Comparison of ENCODE assay signal across 8 cellular contexts in genomic region chr9:137705443-137705863, GRCh38.
A peak's percentile ranks its signal among the peaks of the same experiment; 100 is the strongest.
DNase-seq lines count a peak whose midpoint lies in the region; ATAC-seq, FAIRE-seq and TF ChIP-seq lines count a peak whose summit lies in the region.

No MANE protein-coding gene starts in this region.

- peak overlapping the region in 8 of 10 donors; percentile 9 to 82 (median 64) for H3K27ac Mint-ChIP-seq in naive thymus-derived CD8-positive, alpha-beta T cell

- peaks cover 4 to 32% (median 13%) of the 10 kb centered on the region in 9 donors for H3K9me3 Mint-ChIP-seq in naive thymus-derived CD8-positive, alpha-beta T cell

- intact Hi-C loops in stomach (cut with DNase I; ENCODE audit: low total_unique reads) (no loop called here), adrenal gland (cut with DNase I) (no loop called here)

- TF ChIP-seq POLR2A in H54 (IDR thresholded peaks at IDR 0.05; ENCODE audit: low read depth, low read length) (no peak), stomach (IDR thresholded peaks at IDR 0.05) (no peak), adrenal gland (IDR thresholded peaks at IDR 0.05) (no peak)

- H3K9me3 ChIP-seq in stomach (peaks cover 6 to 15% (median 12%) of the 10 kb centered on the region in 4 donors), adrenal gland (replicated peaks in 1 of 3) (peaks cover 0 to 10% (median 0%) of the 10 kb centered on the region in 3 donors)

- in situ Hi-C loops in GM13976 (cut with MboI; ENCODE audit: low sequenced_read_pairs, unreplicated experiment): no loop called here

- peaks cover 5 to 41% (median 18%) of the 10 kb centered on the region in 4 donors for H3K4me1 ChIP-seq in stomach
- peaks cover 11 to 12% of the 10 kb centered on the region in 2 donors for H3K4me1 ChIP-seq in adrenal gland (replicated peaks in 1 of 2)

- no peak overlapping the region for H3K27ac ChIP-seq in stomach
- no peak overlapping the region for H3K27ac ChIP-seq in adrenal gland

- no peak for TF ChIP-seq EP300 in stomach (IDR thresholded peaks at IDR 0.05)

- FAIRE-seq in H54 (lab: Jason Lieb, UNC): no peak

- DNase-seq in GM13976 (ENCODE audit: low spot score): peak; percentile 86
- peak; percentile 25 for DNase-seq in activated CD4-positive, alpha-beta T cell treated with anti-CD3 and anti-CD28 coated beads, Interleukin-2, amount 50 U/mL, for 1 hour
- DNase-seq in naive thymus-derived CD8-positive, alpha-beta T cell: peak in 4 of 10 donors; percentile 13 to 33 (median 24)
- no peak for DNase-seq in H54 (ENCODE audit: insufficient read length, low spot score)
- no peak for DNase-seq in NCI-H2107 treated with DMSO at 0.1 percent for 48 hours (lab: John Stamatoyannopoulos, UW; ENCODE audit: unreplicated experiment)
- no peak for DNase-seq in stomach
- no peak for DNase-seq in adrenal gland

- H3K27me3 ChIP-seq in stomach: no peaks in the 10 kb centered on the region
- H3K27me3 ChIP-seq in adrenal gland: no peaks in the 10 kb centered on the region

- no peaks in the 10 kb centered on the region for H3K27me3 Mint-ChIP-seq in naive thymus-derived CD8-positive, alpha-beta T cell

- TF ChIP-seq CTCF in GM13976 (IDR thresholded peaks at IDR 0.05; ENCODE audit: borderline replicate concordance, control extremely low read depth, extremely low read depth, insufficient read depth, missing control alignments) (no peak), stomach (IDR thresholded peaks at IDR 0.05) (no peak), adrenal gland (IDR thresholded peaks at IDR 0.05) (no peak)

- no peak overlapping the region for H3K4me3 ChIP-seq in stomach
- H3K4me3 ChIP-seq in adrenal gland: no peak overlapping the region

- H3K4me3 Mint-ChIP-seq in naive thymus-derived CD8-positive, alpha-beta T cell: peak overlapping the region; percentile 21 to 83 (median 74)

- POLR2A ChIA-PET in naive thymus-derived CD8-positive, alpha-beta T cell (lab: Charles Lee): no interaction called here

- ATAC-seq in HG02588 (IDR thresholded peaks at IDR 0.05; ENCODE audit: unreplicated experiment): peak; percentile 81
- ATAC-seq in naive thymus-derived CD8-positive, alpha-beta T cell: peak; percentile 79 to 91

- H3K36me3 ChIP-seq in stomach: peaks cover 0 to 12% (median 3%) of the 10 kb centered on the region in 4 donors
- H3K36me3 ChIP-seq in adrenal gland (replicated peaks in 1 of 2): no peaks in the 10 kb centered on the region

- WGBS in stomach, 5 donors: 72 to 88% (median 74%) methylated on average over 8 of the region's 8 CpGs
- whole genome bisulfite sequencing in adrenal gland, 4 donors: 78 to 90% (median 86%) methylated on average over 2 to 8 of the region's 8 CpGs

- H3K4me1 Mint-ChIP-seq in naive thymus-derived CD8-positive, alpha-beta T cell: peaks cover 32 to 67% (median 60%) of the 10 kb centered on the region in 4 donors

- H3K36me3 Mint-ChIP-seq in naive thymus-derived CD8-positive, alpha-beta T cell: peaks cover 10 to 24% (median 14%) of the 10 kb centered on the region in 3 donors

Comparison
In these comparisons a context has a peak if more than half of its experiments do, and no peak if none do; other contexts are left out.
1. DNase-seq: peak in GM13976 (single experiment) and activated CD4-positive, alpha-beta T cell treated with anti-CD3 and anti-CD28 coated beads, Interleukin-2, amount 50 U/mL, for 1 hour (single experiment); none in H54 (single experiment), NCI-H2107 treated with DMSO at 0.1 percent for 48 hours (single experiment), stomach (single experiment) and adrenal gland (0 of 7).